ENCODE assay signal across 9 cellular contexts in the genomic region with DNA sequence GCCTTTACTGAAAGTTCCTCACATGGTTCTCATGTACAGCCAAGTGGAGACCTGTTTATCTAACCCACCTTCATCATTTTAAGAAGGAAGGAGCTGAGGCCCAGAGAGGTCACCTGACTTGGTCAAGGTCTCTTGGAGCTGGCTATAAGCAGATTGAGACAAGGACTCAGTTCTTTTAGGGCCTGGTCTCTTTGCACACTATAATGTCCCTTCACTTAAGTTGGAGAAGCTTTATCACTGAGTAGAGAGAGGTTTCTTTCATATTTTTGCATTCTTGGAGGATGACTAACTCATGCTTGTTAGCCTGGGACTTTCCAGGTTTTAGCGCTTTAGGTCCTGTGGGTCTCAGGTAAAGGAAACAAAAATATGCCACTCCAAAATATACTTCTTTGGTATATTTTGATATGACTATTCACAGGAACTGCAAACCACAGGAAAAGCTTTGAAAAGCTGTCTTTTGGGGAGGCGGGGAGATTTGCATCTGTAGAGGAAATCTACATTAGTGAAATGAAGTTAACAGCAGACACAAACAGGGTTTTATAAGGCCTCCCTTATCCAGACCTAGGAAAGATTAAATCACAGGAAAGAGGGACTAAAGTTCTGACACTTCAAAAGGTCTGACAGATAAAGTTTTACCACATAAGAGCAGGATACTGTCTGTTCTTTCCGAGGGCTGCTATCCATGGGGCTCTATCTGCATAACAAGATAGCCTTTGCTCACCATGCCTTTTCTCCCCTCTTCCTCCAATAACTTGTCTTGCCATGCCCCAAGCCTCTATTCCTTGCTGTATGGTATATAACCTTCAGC.
DNase-seq lines count a peak whose midpoint lies in the region; ATAC-seq, FAIRE-seq and TF ChIP-seq lines count a peak whose summit lies in the region.
"Had no signal": no experiment of that assay in that cellular context is flagged by ENCODE, and none has a peak within 500 bp of the region (broad histone marks: within the 10 kb centered on the region; RNA-seq: fewer than 3 reads in every experiment).

No MANE protein-coding gene starts in this region.

- no peak overlapping the region for H3K27ac ChIP-seq in suprapubic skin
- H3K27ac ChIP-seq: HL-60 had no signal

- H3K4me1 ChIP-seq in suprapubic skin: peaks cover 6% of the 10 kb centered on the region

- in situ Hi-C loops in GM13976 (cut with MboI; ENCODE audit: low sequenced_read_pairs, unreplicated experiment): no loop called here

- no peaks in the 10 kb centered on the region for H3K9me3 ChIP-seq in suprapubic skin

- no peak for FAIRE-seq in urothelium cell line (lab: Jason Lieb, UNC)

- WGBS in suprapubic skin: 61% methylated on average over 3 of the region's 3 CpGs

- H3K4me3 ChIP-seq in epithelial cell of esophagus (ENCODE audit: low read length) (no peak overlapping the region), suprapubic skin (no peak overlapping the region)

- TF ChIP-seq EP300 in suprapubic skin (IDR thresholded peaks at IDR 0.05): no peak

- H3K27me3 ChIP-seq in suprapubic skin: no peaks in the 10 kb centered on the region

- H3K36me3 ChIP-seq in suprapubic skin: no peaks in the 10 kb centered on the region

- TF ChIP-seq POLR2A in suprapubic skin (IDR thresholded peaks at IDR 0.05): no peak

- TF ChIP-seq CTCF in GM13976 (IDR thresholded peaks at IDR 0.05; ENCODE audit: borderline replicate concordance, control extremely low read depth, extremely low read depth, insufficient read depth, missing control alignments) (no peak), epithelial cell of esophagus (IDR thresholded peaks at IDR 0.05; ENCODE audit: insufficient read depth, low read depth, low read length, missing control alignments) (no peak), suprapubic skin (IDR thresholded peaks at IDR 0.05) (no peak)

- DNase-seq in GM13976 (ENCODE audit: low spot score) (peak; percentile 32), T-helper 2 cell (peak in 4 of 5 experiments; percentile 8 to 95 (median 16)), epithelial cell of esophagus (ENCODE audit: low read depth) (peak; percentile 83), urothelium cell line (ENCODE audit: low spot score) (peak; percentile 39), NCI-H526 treated with DMSO at 0.1 percent for 48 hours (lab: John Stamatoyannopoulos, UW) (no peak), DMS153 treated with DMSO at 0.1 percent for 48 hours (lab: John Stamatoyannopoulos, UW; ENCODE audit: unreplicated experiment) (no peak), suprapubic skin (ENCODE audit: low spot score in 2 of 2) (no peak)

- ATAC-seq in HG02840 (IDR thresholded peaks at IDR 0.05; ENCODE audit: low FRiP score, unreplicated experiment): peak; percentile 52

Comparison
In these comparisons a context has a peak if more than half of its experiments do, and no peak if none do; other contexts are left out.
1. DNase-seq: peak in GM13976 (single experiment), T-helper 2 cell (4 of 5), epithelial cell of esophagus (single experiment) and urothelium cell line (single experiment); none in NCI-H526 treated with DMSO at 0.1 percent for 48 hours (single experiment), DMS153 treated with DMSO at 0.1 percent for 48 hours (single experiment) and suprapubic skin (0 of 2).